ENCODE assay signal across 3 cellular contexts in the genomic region with DNA sequence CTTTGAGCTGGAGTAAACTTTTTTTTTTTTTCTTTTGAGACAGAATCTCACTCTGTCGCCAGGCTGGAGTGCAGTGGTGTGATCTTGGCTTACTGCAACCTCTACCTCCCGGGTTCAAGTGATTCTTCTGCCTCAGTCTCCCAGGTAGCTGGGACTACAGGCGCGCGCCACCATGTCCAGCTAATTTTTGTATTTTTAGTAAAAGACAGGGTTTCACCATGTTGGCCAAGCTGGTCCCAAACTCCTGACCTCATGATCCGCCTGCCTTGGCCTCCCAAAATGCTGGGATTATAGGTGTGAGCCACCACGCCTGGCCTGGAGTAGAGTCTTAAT. TPM values are rescaled to one million over a fixed set of nuclear protein-coding genes. Genes with fewer than 3 reads are reported as not detected.
"Had no signal": no experiment of that assay in that cellular context is flagged by ENCODE, and none has a peak within 500 bp of the region (broad histone marks: within the 10 kb centered on the region; RNA-seq: fewer than 3 reads in every experiment).

No MANE protein-coding gene starts in this region.

RNA-seq across cellular contexts. Expression of gene DEGS2, which starts 45.4 kb away (rescaled TPM):
- total RNA-seq: IMR-90, Right ventricle myocardium superior, SJSA1 had no signal
- polyA plus RNA-seq: IMR-90 had no signal
